8 cellular contexts compared by ENCODE assay signal in genomic region chr17:18182190-18182977, GRCh38. TPM values are rescaled to one million over a fixed set of nuclear protein-coding genes. Genes with fewer than 3 reads are reported as not detected.
DNase-seq lines count a peak whose midpoint lies in the region; ATAC-seq and TF ChIP-seq lines count a peak whose summit lies in the region.

No MANE protein-coding gene starts in this region.

- H3K27me3 ChIP-seq in effector memory CD4-positive, alpha-beta T cell (replicated peaks; ENCODE audit: control insufficient read depth, insufficient read depth, low read length, poor library complexity, severe bottlenecking): no peaks in the 10 kb centered on the region
- no peaks in the 10 kb centered on the region for H3K27me3 ChIP-seq in naive thymus-derived CD4-positive, alpha-beta T cell (ENCODE audit: control insufficient read depth in 2 of 2, insufficient read depth in 2 of 2, low read length in 2 of 2)

- POLR2A ChIA-PET in OCI-LY7 (lab: Charles Lee): interaction anchor here (0.7 to 1.4 kb wide), 2 partner anchors 25 to 59 kb away, joined by 5 to 6 read pairs; no protein-coding TSS in a partner anchor
- POLR2A ChIA-PET in naive thymus-derived CD4-positive, alpha-beta T cell (lab: Charles Lee): interaction anchor here (0.7 to 4.1 kb wide), 11 partner anchors 12 to 210 kb away, joined by 3 to 29 read pairs (median 4); partner anchors contain the start of genes DRC3 and TOM1L2

- no peak for ATAC-seq in naive thymus-derived CD4-positive, alpha-beta T cell
- ATAC-seq in GM19395 (IDR thresholded peaks at IDR 0.05; ENCODE audit: unreplicated experiment): no peak

- H3K27ac ChIP-seq in OCI-LY7 (ENCODE audit: low read depth, low read length, poor library complexity, severe bottlenecking): peak overlapping the region; percentile 93
- peak overlapping the region; percentile 86 for H3K27ac ChIP-seq in effector memory CD4-positive, alpha-beta T cell (ENCODE audit: insufficient read depth, low read length, poor library complexity, severe bottlenecking)
- peak overlapping the region; percentile 93 for H3K27ac ChIP-seq in naive thymus-derived CD4-positive, alpha-beta T cell (ENCODE audit: low read depth, low read length)

- H3K36me3 Mint-ChIP-seq in naive thymus-derived CD4-positive, alpha-beta T cell: peaks cover 0 to 20% (median 7%) of the 10 kb centered on the region in 5 donors

- CTCF ChIA-PET in OCI-LY7 (lab: Charles Lee; ENCODE audit: unreplicated experiment): interaction anchor here (1.3 kb wide), 1 partner anchor 28 kb away, joined by 3 read pairs; no protein-coding TSS in a partner anchor
- CTCF ChIA-PET in naive thymus-derived CD4-positive, alpha-beta T cell (lab: Charles Lee): interaction anchor here (0.5 kb wide), 1 partner anchor 20 kb away, joined by 5 read pairs; no protein-coding TSS in a partner anchor

- peaks cover 28% of the 10 kb centered on the region for H3K36me3 ChIP-seq in OCI-LY7 (ENCODE audit: insufficient read depth, low read length)
- H3K36me3 ChIP-seq in effector memory CD4-positive, alpha-beta T cell (ENCODE audit: control insufficient read depth, insufficient read depth, low read length): no peaks in the 10 kb centered on the region
- H3K36me3 ChIP-seq in naive thymus-derived CD4-positive, alpha-beta T cell (ENCODE audit: control insufficient read depth in 2 of 3, insufficient read depth in 3 of 3, low read length in 3 of 3): peaks cover 0 to 7% (median 0%) of the 10 kb centered on the region in 3 experiments

- H3K9me3 Mint-ChIP-seq in naive thymus-derived CD4-positive, alpha-beta T cell: peaks cover 0 to 4% (median 0%) of the 10 kb centered on the region in 11 donors

- peak overlapping the region; percentile 75 for H3K4me2 ChIP-seq in OCI-LY7 (ENCODE audit: low read length)

- no peak for DNase-seq in GM12864 (ENCODE audit: low read depth)
- DNase-seq in OCI-LY7 (ENCODE audit: low spot score): no peak
- DNase-seq in effector memory CD4-positive, alpha-beta T cell: no peak
- DNase-seq in naive thymus-derived CD4-positive, alpha-beta T cell: peak in 1 of 9 donors; percentile 19
- no peak for DNase-seq in NCI-H446 treated with DMSO at 0.1 percent for 48 hours (lab: John Stamatoyannopoulos, UW)
- no peak for DNase-seq in C1 segment of cervical spinal cord (lab: John Stamatoyannopoulos, UW)
- DNase-seq in HuH-7.5 (ENCODE audit: low spot score): no peak

- intact Hi-C loops in OCI-LY7 (cut with micrococcal nuclease; ENCODE audit: unreplicated experiment): loop anchor here (2.0 kb wide), 1 partner anchor 24 kb away; no protein-coding TSS in a partner anchor
- intact Hi-C loops in naive thymus-derived CD4-positive, alpha-beta T cell (cut with micrococcal nuclease): loop anchor here (2.0 to 10.0 kb wide), 6 partner anchors 210 to 1795 kb away; partner anchors contain the start of genes AKAP10 (in 1 of the 2), COPS3 (in 1 of the 2), DRC3 (in 1 of the 2) and MAPK7 (in 1 of the 2)

- H3K9me2 ChIP-seq in OCI-LY7 (ENCODE audit: insufficient read depth, low read length): no peaks in the 10 kb centered on the region

- TF ChIP-seq CTCF in GM12864 (IDR thresholded peaks at IDR 0.05; ENCODE audit: low read depth, low read length, missing control alignments): peak; percentile 6
- no peak for TF ChIP-seq CTCF in OCI-LY7 (conservative IDR thresholded peaks at IDR 0.05; ENCODE audit: low read length)

- peak overlapping the region; percentile 96 to 99 (median 98) for H3K27ac Mint-ChIP-seq in naive thymus-derived CD4-positive, alpha-beta T cell

- peaks cover 36% of the 10 kb centered on the region for H3K79me2 ChIP-seq in OCI-LY7 (ENCODE audit: insufficient read depth, low read depth, low read length)

- H3K27me3 Mint-ChIP-seq in naive thymus-derived CD4-positive, alpha-beta T cell: peaks cover 0 to 3% (median 0%) of the 10 kb centered on the region in 5 donors

- TSS peak; percentile 83 for BruUV-seq in OCI-LY7 (replicated peaks; lab: Mats Ljungman, UMichigan)

- H3K4me3 Mint-ChIP-seq in naive thymus-derived CD4-positive, alpha-beta T cell: peak overlapping the region; percentile 83 to 99 (median 94)

- H3K9me3 ChIP-seq in OCI-LY7 (ENCODE audit: low read length): no peaks in the 10 kb centered on the region
- H3K9me3 ChIP-seq in effector memory CD4-positive, alpha-beta T cell (ENCODE audit: control insufficient read depth, low read length): no peaks in the 10 kb centered on the region
- no peaks in the 10 kb centered on the region for H3K9me3 ChIP-seq in naive thymus-derived CD4-positive, alpha-beta T cell (ENCODE audit: control insufficient read depth in 2 of 3, low read length in 3 of 3)

- H3K4me1 Mint-ChIP-seq in naive thymus-derived CD4-positive, alpha-beta T cell: peaks cover 29 to 48% (median 34%) of the 10 kb centered on the region in 7 donors

- H2AFZ ChIP-seq in OCI-LY7 (ENCODE audit: low read length): peak overlapping the region; percentile 88

- H4K20me1 ChIP-seq in OCI-LY7 (ENCODE audit: insufficient read depth, low read length): peaks cover 27% of the 10 kb centered on the region

- H3K4me1 ChIP-seq in OCI-LY7 (ENCODE audit: insufficient read depth, low read length, poor library complexity, severe bottlenecking): peaks cover 21% of the 10 kb centered on the region
- H3K4me1 ChIP-seq in effector memory CD4-positive, alpha-beta T cell (ENCODE audit: control insufficient read depth, insufficient read depth, low read length, poor library complexity, severe bottlenecking): peaks cover 27% of the 10 kb centered on the region
- peaks cover 24 to 29% of the 10 kb centered on the region in 2 donors for H3K4me1 ChIP-seq in naive thymus-derived CD4-positive, alpha-beta T cell (ENCODE audit: control insufficient read depth in 2 of 2, insufficient read depth in 2 of 2, low read length in 2 of 2)

- peak overlapping the region; percentile 74 for H3K4me3 ChIP-seq in GM12864 (ENCODE audit: low read depth, low read length)
- peak overlapping the region; percentile 84 for H3K4me3 ChIP-seq in OCI-LY7 (ENCODE audit: low read depth, low read length, poor library complexity, severe bottlenecking)
- H3K4me3 ChIP-seq in effector memory CD4-positive, alpha-beta T cell (ENCODE audit: insufficient read depth, low read depth, low read length, poor library complexity, severe bottlenecking): peak overlapping the region; percentile 83
- H3K4me3 ChIP-seq in naive thymus-derived CD4-positive, alpha-beta T cell (ENCODE audit: low read length): peak overlapping the region; percentile 78

RNA-seq across cellular contexts. Expression of gene ALKBH5, which starts 1.2 kb away (rescaled TPM):
- 99.3 and 100 TPM in 2 replicates for total RNA-seq in OCI-LY7 (2014; rRNA removed; shearing (Covaris generic))
- 120 and 125 TPM in 2 replicates for total RNA-seq in OCI-LY7 (2022)
- 100 to 1,000 TPM in 3 of 5 experiments, 10 to 100 TPM in 2; 97.4 to 135 (median 108) TPM for total RNA-seq in naive thymus-derived CD4-positive, alpha-beta T cell
- polyA plus RNA-seq in naive thymus-derived CD4-positive, alpha-beta T cell: 100 to 1,000 TPM; 121 to 154 TPM

RNA-seq across cellular contexts. Expression of gene LLGL1, which starts 43.1 kb away (rescaled TPM):
- 11.9 and 14.1 TPM in 2 replicates for total RNA-seq in OCI-LY7 (2014; rRNA removed; shearing (Covaris generic))
- total RNA-seq in OCI-LY7 (2022): 19.9 and 20.8 TPM in 2 replicates
- 10 to 100 TPM; 12.9 to 21.6 (median 16.5) TPM for total RNA-seq in naive thymus-derived CD4-positive, alpha-beta T cell
- 1 to 10 TPM in 1 of 2 donors, under 1 TPM in 1; 0.89 to 2.0 TPM for polyA plus RNA-seq in naive thymus-derived CD4-positive, alpha-beta T cell
